1 cellular context compared by ENCODE assay signal in the genomic region with DNA sequence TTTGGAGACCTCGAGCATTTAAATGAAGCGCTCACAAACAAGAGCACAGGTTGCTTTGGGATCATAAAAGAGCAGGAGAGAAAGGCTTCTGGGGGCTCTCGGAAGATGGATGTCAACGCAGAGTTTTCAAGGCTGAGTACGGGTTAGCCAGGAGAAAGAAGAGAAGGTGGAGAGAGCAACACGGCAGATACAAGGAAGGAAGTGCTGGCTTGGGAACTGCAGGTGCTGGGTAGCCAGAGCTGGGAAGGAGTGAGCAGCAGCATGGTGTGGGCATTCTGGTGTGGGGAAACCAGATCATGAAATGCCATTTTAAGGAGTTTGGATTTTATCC.
TF ChIP-seq lines count a peak whose summit lies in the region.

No MANE protein-coding gene starts in this region.

TF ChIP-seq in GM12878, 131 proteins besides CTCF, POLR2A, EP300 and RAD21:
- TF ChIP-seq NFXL1 (IDR thresholded peaks at IDR 0.05; ENCODE audit: borderline replicate concordance), result no peak
- TF ChIP-seq ZBED1 (IDR thresholded peaks at IDR 0.05; ENCODE audit: borderline replicate concordance), result no peak
- TF ChIP-seq, protein P1, sequence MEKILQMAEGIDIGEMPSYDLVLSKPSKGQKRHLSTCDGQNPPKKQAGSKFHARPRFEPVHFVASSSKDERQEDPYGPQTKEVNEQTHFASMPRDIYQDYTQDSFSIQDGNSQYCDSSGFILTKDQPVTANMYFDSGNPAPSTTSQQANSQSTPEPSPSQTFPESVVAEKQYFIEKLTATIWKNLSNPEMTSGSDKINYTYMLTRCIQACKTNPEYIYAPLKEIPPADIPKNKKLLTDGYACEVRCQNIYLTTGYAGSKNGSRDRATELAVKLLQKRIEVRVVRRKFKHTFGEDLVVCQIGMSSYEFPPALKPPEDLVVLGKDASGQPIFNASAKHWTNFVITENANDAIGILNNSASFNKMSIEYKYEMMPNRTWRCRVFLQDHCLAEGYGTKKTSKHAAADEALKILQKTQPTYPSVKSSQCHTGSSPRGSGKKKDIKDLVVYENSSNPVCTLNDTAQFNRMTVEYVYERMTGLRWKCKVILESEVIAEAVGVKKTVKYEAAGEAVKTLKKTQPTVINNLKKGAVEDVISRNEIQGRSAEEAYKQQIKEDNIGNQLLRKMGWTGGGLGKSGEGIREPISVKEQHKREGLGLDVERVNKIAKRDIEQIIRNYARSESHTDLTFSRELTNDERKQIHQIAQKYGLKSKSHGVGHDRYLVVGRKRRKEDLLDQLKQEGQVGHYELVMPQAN (conservative IDR thresholded peaks at IDR 0.05), result peak; percentile 40; the same call in 1 of the 2 replicates
- peak; percentile 76 for TF ChIP-seq SMAD1 (IDR thresholded peaks at IDR 0.05; ENCODE audit: low read depth, partially characterized antibody)
- TF ChIP-seq POU2F2 (IDR thresholded peaks at IDR 0.05; ENCODE audit: borderline replicate concordance, low read depth, low read length), result no peak
